12 cellular contexts compared by ENCODE assay signal in genomic region chr10:5681930-5682329, GRCh38. TPM values are rescaled to one million over a fixed set of nuclear protein-coding genes. Genes with fewer than 3 reads are reported as not detected.
DNase-seq lines count a peak whose midpoint lies in the region; TF ChIP-seq lines count a peak whose summit lies in the region.
"Had no signal": no experiment of that assay in that cellular context is flagged by ENCODE, and none has a peak within 500 bp of the region (broad histone marks: within the 10 kb centered on the region; RNA-seq: fewer than 3 reads in every experiment).

No MANE protein-coding gene starts in this region.

- H3K27me3 Mint-ChIP-seq in activated CD4-positive, alpha-beta T cell treated with anti-CD3 and anti-CD28 coated beads, Interleukin-2, amount 10 ng/mL, durations not matched to agents 24 days and 14 days: peaks cover 27% of the 10 kb centered on the region
- H3K27me3 Mint-ChIP-seq in neural crest cell (ENCODE audit: low read depth): peaks cover 52% of the 10 kb centered on the region

- H3K36me3 ChIP-seq in DOHH2 (ENCODE audit: control insufficient read depth, low read length) (peaks cover 26% of the 10 kb centered on the region), OCI-LY7 (ENCODE audit: insufficient read depth, low read length) (peaks cover 14% of the 10 kb centered on the region)
- H3K36me3 ChIP-seq: BLaER1, HAP-1 had no signal

- H3K79me2 ChIP-seq in DOHH2 (ENCODE audit: control insufficient read depth, low read length) (peaks cover 31% of the 10 kb centered on the region), OCI-LY7 (ENCODE audit: insufficient read depth, low read depth, low read length) (peaks cover 23% of the 10 kb centered on the region)

- H3K9me3 Mint-ChIP-seq in activated CD4-positive, alpha-beta T cell treated with anti-CD3 and anti-CD28 coated beads, Interleukin-2, amount 10 ng/mL, durations not matched to agents 24 days and 14 days: no peaks in the 10 kb centered on the region
- H3K9me3 Mint-ChIP-seq in neural crest cell: peaks cover 5% of the 10 kb centered on the region

- peaks cover 33% of the 10 kb centered on the region for H3K4me1 ChIP-seq in DOHH2 (ENCODE audit: control insufficient read depth, low read length)
- peaks cover 29% of the 10 kb centered on the region for H3K4me1 ChIP-seq in OCI-LY7 (ENCODE audit: insufficient read depth, low read length, poor library complexity, severe bottlenecking)

- peak; percentile 47 for DNase-seq in activated CD4-positive, alpha-beta T cell treated with anti-CD3 and anti-CD28 coated beads, Interleukin-2, amount 10 ng/mL, durations not matched to agents 24 days and 14 days
- no peak for DNase-seq in activated CD4-positive, alpha-beta T cell treated with anti-CD3 and anti-CD28 coated beads, Interleukin-2, amount 50 U/mL, for 4 hours
- DNase-seq in OCI-LY7 (ENCODE audit: low spot score) (no peak), neural crest cell (ENCODE audit: low read depth, low spot score) (no peak), epidermal melanocyte (ENCODE audit: insufficient read length, low spot score) (no peak), NCI-H446 (lab: John Stamatoyannopoulos, UW) (no peak), NCI-H524 (lab: John Stamatoyannopoulos, UW) (no peak)
- DNase-seq: 8988T, AML-193 had no signal

- BruUV-seq in OCI-LY7 (replicated peaks; lab: Mats Ljungman, UMichigan): no TSS peak

- peaks cover 32% of the 10 kb centered on the region for H3K4me1 Mint-ChIP-seq in activated CD4-positive, alpha-beta T cell treated with anti-CD3 and anti-CD28 coated beads, Interleukin-2, amount 10 ng/mL, durations not matched to agents 24 days and 14 days
- H3K4me1 Mint-ChIP-seq in neural crest cell: peaks cover 20% of the 10 kb centered on the region

- no peaks in the 10 kb centered on the region for H3K27me3 ChIP-seq in DOHH2 (ENCODE audit: control insufficient read depth, low read length)
- H3K27me3 ChIP-seq: BLaER1 had no signal

- H3K9me3 ChIP-seq in DOHH2 (ENCODE audit: control insufficient read depth, insufficient read depth, low read length) (peaks cover 3% of the 10 kb centered on the region; the same call in 1 of the 2 replicates), OCI-LY7 (ENCODE audit: low read length) (no peaks in the 10 kb centered on the region)
- H3K9me3 ChIP-seq: BLaER1 had no signal

- POLR2A ChIA-PET in OCI-LY7 (lab: Charles Lee): interaction anchor here (0.7 to 0.9 kb wide), 2 partner anchors 11 to 12 kb away, joined by 3 to 5 read pairs; no protein-coding TSS in a partner anchor

- peaks cover 15% of the 10 kb centered on the region for H3K36me3 Mint-ChIP-seq in activated CD4-positive, alpha-beta T cell treated with anti-CD3 and anti-CD28 coated beads, Interleukin-2, amount 10 ng/mL, durations not matched to agents 24 days and 14 days (ENCODE audit: low read depth)
- H3K36me3 Mint-ChIP-seq in neural crest cell (ENCODE audit: low read depth): peaks cover 5% of the 10 kb centered on the region

- no peak overlapping the region for H3K4me3 Mint-ChIP-seq in activated CD4-positive, alpha-beta T cell treated with anti-CD3 and anti-CD28 coated beads, Interleukin-2, amount 10 ng/mL, durations not matched to agents 24 days and 14 days
- H3K4me3 Mint-ChIP-seq in neural crest cell: peak overlapping the region; percentile 39

- intact Hi-C loops in activated CD4-positive, alpha-beta T cell treated with anti-CD3 and anti-CD28 coated beads, Interleukin-2, amount 10 ng/mL, durations not matched to agents 24 days and 14 days (cut with micrococcal nuclease): loop anchor here (5.0 kb wide), 2 partner anchors 55 to 235 kb away; no protein-coding TSS in a partner anchor
- intact Hi-C loops in OCI-LY7 (cut with micrococcal nuclease; ENCODE audit: unreplicated experiment): no loop called here

- H3K27ac ChIP-seq in DOHH2 (ENCODE audit: low read depth, low read length) (no peak overlapping the region), OCI-LY7 (ENCODE audit: low read depth, low read length, poor library complexity, severe bottlenecking) (no peak overlapping the region)
- H3K27ac ChIP-seq: BLaER1 had no signal

- peak overlapping the region; percentile 52; the same call in 1 of the 2 replicates for H2AFZ ChIP-seq in OCI-LY7 (ENCODE audit: low read length)

- peaks cover 7% of the 10 kb centered on the region for H3F3A ChIP-seq in DOHH2 (ENCODE audit: control insufficient read depth, insufficient read depth)

- no peak overlapping the region for H3K27ac Mint-ChIP-seq in activated CD4-positive, alpha-beta T cell treated with anti-CD3 and anti-CD28 coated beads, Interleukin-2, amount 10 ng/mL, durations not matched to agents 24 days and 14 days
- no peak overlapping the region for H3K27ac Mint-ChIP-seq in neural crest cell (ENCODE audit: unreplicated experiment)

- H4K20me1 ChIP-seq in DOHH2 (ENCODE audit: control insufficient read depth, insufficient read depth, low read depth, low read length): no peaks in the 10 kb centered on the region
- peaks cover 9% of the 10 kb centered on the region; the same call in 1 of the 2 replicates for H4K20me1 ChIP-seq in OCI-LY7 (ENCODE audit: insufficient read depth, low read length)

- H3K4me3 ChIP-seq in DOHH2 (ENCODE audit: low read length) (no peak overlapping the region), OCI-LY7 (ENCODE audit: low read depth, low read length, poor library complexity, severe bottlenecking) (no peak overlapping the region)
- H3K4me3 ChIP-seq: BLaER1, HAP-1 had no signal

- CTCF ChIA-PET in OCI-LY7 (lab: Charles Lee; ENCODE audit: unreplicated experiment): no interaction called here

- peak overlapping the region; percentile 0; the same call in 1 of the 2 replicates for H3K4me2 ChIP-seq in DOHH2 (ENCODE audit: low read length)
- no peak overlapping the region for H3K4me2 ChIP-seq in OCI-LY7 (ENCODE audit: low read length)
- H3K4me2 ChIP-seq: BLaER1 had no signal

- no peak for TF ChIP-seq CTCF in DOHH2 (IDR thresholded peaks at IDR 0.05; ENCODE audit: low read depth, low read length, poor library complexity, severe bottlenecking)
- no peak for TF ChIP-seq CTCF in OCI-LY7 (conservative IDR thresholded peaks at IDR 0.05; ENCODE audit: low read length)
- no peak for TF ChIP-seq CTCF in neural crest cell (conservative IDR thresholded peaks at IDR 0.05)

- H3K9me2 ChIP-seq in DOHH2 (replicated peaks; ENCODE audit: control insufficient read depth, low read length) (no peaks in the 10 kb centered on the region), OCI-LY7 (ENCODE audit: insufficient read depth, low read length) (no peaks in the 10 kb centered on the region)

RNA-seq across cellular contexts. Expression of gene TASOR2, which starts 2.7 kb away (rescaled TPM):
- 78.2 and 92.3 TPM in 2 replicates for total RNA-seq in activated CD4-positive, alpha-beta T cell treated with anti-CD3 and anti-CD28 coated beads, Interleukin-2, amount 10 ng/mL, durations not matched to agents 24 days and 14 days
- total RNA-seq in OCI-LY7 (2014; rRNA removed; shearing (Covaris generic)): 103 and 113 TPM in 2 replicates
- total RNA-seq in OCI-LY7 (2022) (116 and 127 TPM in 2 replicates), neural crest cell (49.1 and 49.8 TPM in 2 replicates)

RNA-seq across cellular contexts. Expression of gene ASB13, which starts 15.5 kb away (rescaled TPM):
- total RNA-seq in activated CD4-positive, alpha-beta T cell treated with anti-CD3 and anti-CD28 coated beads, Interleukin-2, amount 10 ng/mL, durations not matched to agents 24 days and 14 days: 13.5 and 14.5 TPM in 2 replicates
- total RNA-seq in OCI-LY7 (2014; rRNA removed; shearing (Covaris generic)): 23.2 and 25.6 TPM in 2 replicates
- 90.4 and 108 TPM in 2 replicates for total RNA-seq in OCI-LY7 (2022)
- 40.8 and 41.0 TPM in 2 replicates for total RNA-seq in neural crest cell
